ENCODE assay signal across 8 cellular contexts in genomic region chr22:45978275-45978713, GRCh38. TPM values are rescaled to one million over a fixed set of nuclear protein-coding genes. Genes with fewer than 3 reads are reported as not detected.
A peak's percentile ranks its signal among the peaks of the same experiment; 100 is the strongest.
DNase-seq lines count a peak whose midpoint lies in the region; ATAC-seq and TF ChIP-seq lines count a peak whose summit lies in the region.

No MANE protein-coding gene starts in this region.

- CTCF ChIA-PET in activated naive CD4-positive, alpha-beta T cell treated with anti-CD3 and anti-CD28 coated beads for 36 hours (lab: Charles Lee) = interaction anchor here (0.8 to 1.0 kb wide), 3 partner anchors 73 to 624 kb away, joined by 3 read pairs; no protein-coding TSS in a partner anchor

- peak overlapping the region; percentile 58 to 75 (median 66) for H3K4me3 ChIP-seq in BLaER1 treated with 17β-estradiol and CSF1 and Interleukin-3, amounts not matched to agents 10 nM and 100 nM
- no peak overlapping the region; the same call in 1 of the 2 replicates for H3K4me3 ChIP-seq in Karpas-422 (ENCODE audit: low read length)
- H3K4me3 ChIP-seq in coronary artery = peak overlapping the region; percentile 72
- peak overlapping the region; percentile 74 for H3K4me3 ChIP-seq in osteoblast (ENCODE audit: insufficient read depth, low read length)
- no peak overlapping the region for H3K4me3 ChIP-seq in aorta (ENCODE audit: low read length in 2 of 2)
- no peak overlapping the region for H3K4me3 ChIP-seq in lower leg skin (ENCODE audit: low read depth, poor library complexity, severe bottlenecking)

- H3K36me3 Mint-ChIP-seq in activated naive CD4-positive, alpha-beta T cell treated with anti-CD3 and anti-CD28 coated beads for 36 hours (ENCODE audit: low read depth) = no peaks in the 10 kb centered on the region
- no peaks in the 10 kb centered on the region for H3K36me3 Mint-ChIP-seq in stimulated activated effector memory CD8-positive, alpha-beta T cell treated with anti-CD3 and anti-CD28 coated beads, Interleukin-12 subunit alpha, Interleukin-12 subunit beta, amount 100 ng/mL, for 72 hours

- peaks cover 30% of the 10 kb centered on the region for H3K27me3 Mint-ChIP-seq in activated naive CD4-positive, alpha-beta T cell treated with anti-CD3 and anti-CD28 coated beads for 36 hours (ENCODE audit: low read depth)

- peaks cover 51 to 55% (median 53%) of the 10 kb centered on the region in 11 experiments for H3K27me3 ChIP-seq in BLaER1 treated with 17β-estradiol and CSF1 and Interleukin-3, amounts not matched to agents 10 nM and 100 nM
- H3K27me3 ChIP-seq in Karpas-422 (ENCODE audit: low read length) (no peaks in the 10 kb centered on the region), osteoblast (ENCODE audit: insufficient read depth, low read length) (peaks cover 42% of the 10 kb centered on the region), aorta (ENCODE audit: control insufficient read depth in 1 of 2, insufficient read depth in 2 of 2, low read length in 1 of 2) (no peaks in the 10 kb centered on the region)

- no peaks in the 10 kb centered on the region for H3K9me3 ChIP-seq in BLaER1 treated with 17β-estradiol and CSF1 and Interleukin-3, amounts not matched to agents 10 nM and 100 nM (replicated peaks in 1 of 11)
- H3K9me3 ChIP-seq in Karpas-422 (ENCODE audit: low read length) = no peaks in the 10 kb centered on the region
- H3K9me3 ChIP-seq in osteoblast (ENCODE audit: low read depth, low read length) = no peaks in the 10 kb centered on the region
- no peaks in the 10 kb centered on the region for H3K9me3 ChIP-seq in aorta (ENCODE audit: control insufficient read depth, low read length)

- H3K9me2 ChIP-seq in Karpas-422 (replicated peaks; ENCODE audit: insufficient read depth, low read length) = no peaks in the 10 kb centered on the region

- H3K9ac ChIP-seq in BLaER1 treated with 17β-estradiol and CSF1 and Interleukin-3, amounts not matched to agents 10 nM and 100 nM = peak overlapping the region in 5 of 11 experiments; percentile 71 to 79 (median 74); a peak in 8 of 22 replicates
- no peak overlapping the region for H3K9ac ChIP-seq in Karpas-422 (ENCODE audit: low read length)

- H3K79me2 ChIP-seq in Karpas-422 (ENCODE audit: low read length) (no peaks in the 10 kb centered on the region), osteoblast (ENCODE audit: insufficient read depth, low read length) (no peaks in the 10 kb centered on the region)

- WGBS in aorta, 2 donors = 2% methylated on average over 19 to 26 of the region's 26 CpGs
- 2 to 6% methylated on average over 20 to 22 of the region's 26 CpGs for WGBS in lower leg skin, 2 donors

- intact Hi-C loops in aorta (cut with DNase I) (no loop called here), lower leg skin (cut with DNase I; ENCODE audit: low total_unique reads) (no loop called here)
- intact Hi-C loops in activated naive CD4-positive, alpha-beta T cell treated with anti-CD3 and anti-CD28 coated beads for 36 hours (cut with micrococcal nuclease) = no loop called here

- peaks cover 12% of the 10 kb centered on the region for H3K4me1 Mint-ChIP-seq in activated naive CD4-positive, alpha-beta T cell treated with anti-CD3 and anti-CD28 coated beads for 36 hours (ENCODE audit: low read depth)
- peaks cover 9% of the 10 kb centered on the region for H3K4me1 Mint-ChIP-seq in stimulated activated effector memory CD8-positive, alpha-beta T cell treated with anti-CD3 and anti-CD28 coated beads, Interleukin-12 subunit alpha, Interleukin-12 subunit beta, amount 100 ng/mL, for 72 hours

- H3K9me3 Mint-ChIP-seq in activated naive CD4-positive, alpha-beta T cell treated with anti-CD3 and anti-CD28 coated beads for 36 hours = no peaks in the 10 kb centered on the region
- H3K9me3 Mint-ChIP-seq in stimulated activated effector memory CD8-positive, alpha-beta T cell treated with anti-CD3 and anti-CD28 coated beads, Interleukin-12 subunit alpha, Interleukin-12 subunit beta, amount 100 ng/mL, for 72 hours = no peaks in the 10 kb centered on the region

- DNase-seq in Karpas-422 (no peak), coronary artery (ENCODE audit: low spot score) (no peak), osteoblast (ENCODE audit: insufficient read length, low spot score, missing footprints) (no peak), aorta (no peak), lower leg skin (ENCODE audit: low spot score in 2 of 2) (no peak)
- no peak for DNase-seq in activated naive CD4-positive, alpha-beta T cell treated with anti-CD3 and anti-CD28 coated beads for 36 hours
- no peak for DNase-seq in stimulated activated effector memory CD8-positive, alpha-beta T cell treated with anti-CD3 and anti-CD28 coated beads, Interleukin-12 subunit alpha, Interleukin-12 subunit beta, amount 100 ng/mL, for 72 hours (ENCODE audit: low spot score in 2 of 2)

- no peaks in the 10 kb centered on the region for H3K36me3 ChIP-seq in BLaER1 treated with 17β-estradiol and CSF1 and Interleukin-3, amounts not matched to agents 10 nM and 100 nM
- H3K36me3 ChIP-seq in Karpas-422 (ENCODE audit: insufficient read depth, low read length) (no peaks in the 10 kb centered on the region), osteoblast (ENCODE audit: insufficient read depth, low read length) (no peaks in the 10 kb centered on the region), aorta (ENCODE audit: control insufficient read depth in 1 of 2, insufficient read depth in 2 of 2, low read length in 1 of 2) (no peaks in the 10 kb centered on the region)

- no peak overlapping the region for H3K27ac ChIP-seq in BLaER1 treated with 17β-estradiol and CSF1 and Interleukin-3, amounts not matched to agents 10 nM and 100 nM
- H3K27ac ChIP-seq in Karpas-422 (ENCODE audit: low read length) (no peak overlapping the region), coronary artery (no peak overlapping the region), osteoblast (ENCODE audit: low read depth, low read length) (no peak overlapping the region), aorta (ENCODE audit: low read depth in 1 of 2, low read length in 2 of 2) (no peak overlapping the region)

- no peak for TF ChIP-seq POLR2A in lower leg skin (IDR thresholded peaks at IDR 0.05)

- H3K27ac Mint-ChIP-seq in activated naive CD4-positive, alpha-beta T cell treated with anti-CD3 and anti-CD28 coated beads for 36 hours = no peak overlapping the region
- H3K27ac Mint-ChIP-seq in stimulated activated effector memory CD8-positive, alpha-beta T cell treated with anti-CD3 and anti-CD28 coated beads, Interleukin-12 subunit alpha, Interleukin-12 subunit beta, amount 100 ng/mL, for 72 hours = no peak overlapping the region

- H3K4me1 ChIP-seq in BLaER1 treated with 17β-estradiol and CSF1 and Interleukin-3, amounts not matched to agents 10 nM and 100 nM = peaks cover 20 to 42% (median 33%) of the 10 kb centered on the region in 10 experiments; a peak in 19 of 20 replicates
- peaks cover 7% of the 10 kb centered on the region for H3K4me1 ChIP-seq in Karpas-422 (ENCODE audit: low read length)
- H3K4me1 ChIP-seq in osteoblast (ENCODE audit: insufficient read depth, low read length) = no peaks in the 10 kb centered on the region
- H3K4me1 ChIP-seq in aorta (ENCODE audit: control insufficient read depth in 1 of 2, insufficient read depth in 2 of 2, low read length in 2 of 2) = no peaks in the 10 kb centered on the region

- no peak for ATAC-seq in aorta (ENCODE audit: low FRiP score)
- ATAC-seq in stimulated activated effector memory CD8-positive, alpha-beta T cell treated with anti-CD3 and anti-CD28 coated beads, Interleukin-12 subunit alpha, Interleukin-12 subunit beta, amount 100 ng/mL, for 72 hours = no peak

- peaks cover 0 to 52% (median 48%) of the 10 kb centered on the region in 11 experiments; a peak in 20 of 22 replicates for H4K20me1 ChIP-seq in BLaER1 treated with 17β-estradiol and CSF1 and Interleukin-3, amounts not matched to agents 10 nM and 100 nM
- H4K20me1 ChIP-seq in Karpas-422 (ENCODE audit: insufficient read depth, low read depth, low read length) = no peaks in the 10 kb centered on the region
- peaks cover 14% of the 10 kb centered on the region for H4K20me1 ChIP-seq in osteoblast (ENCODE audit: insufficient read depth, low read length)

- H2AFZ ChIP-seq in Karpas-422 (ENCODE audit: low read length) = no peak overlapping the region
- no peak overlapping the region for H2AFZ ChIP-seq in osteoblast (ENCODE audit: low read length)

- peak overlapping the region; percentile 80 to 95 (median 87) for H3K4me2 ChIP-seq in BLaER1 treated with 17β-estradiol and CSF1 and Interleukin-3, amounts not matched to agents 10 nM and 100 nM
- peak overlapping the region; percentile 86 for H3K4me2 ChIP-seq in Karpas-422 (ENCODE audit: low read depth, low read length, poor library complexity, severe bottlenecking)
- peak overlapping the region; percentile 89 for H3K4me2 ChIP-seq in osteoblast (ENCODE audit: insufficient read depth, low read length)

- H3K4me3 Mint-ChIP-seq in activated naive CD4-positive, alpha-beta T cell treated with anti-CD3 and anti-CD28 coated beads for 36 hours = no peak overlapping the region
- H3K4me3 Mint-ChIP-seq in stimulated activated effector memory CD8-positive, alpha-beta T cell treated with anti-CD3 and anti-CD28 coated beads, Interleukin-12 subunit alpha, Interleukin-12 subunit beta, amount 100 ng/mL, for 72 hours = no peak overlapping the region

- TF ChIP-seq CTCF in coronary artery (IDR thresholded peaks at IDR 0.05) (no peak), osteoblast (IDR thresholded peaks at IDR 0.05; ENCODE audit: extremely low read depth, low read depth, low read length) (no peak), lower leg skin (IDR thresholded peaks at IDR 0.05) (no peak)

RNA-seq across cellular contexts. Expression of gene WNT7B, which starts 1.3 kb away (rescaled TPM):
- total RNA-seq in Karpas-422 (2014; rRNA removed; shearing (Covaris generic); ENCODE audit: low replicate concordance) = not detected in 2 replicates
- total RNA-seq in osteoblast (0.59 TPM in 1 of 2 replicates, not detected in the other), aorta (not detected), lower leg skin (10 to 100 TPM; 26.4 to 39.9 (median 33.9) TPM)
- polyA plus RNA-seq in aorta = not detected
- not detected for total RNA-seq in activated naive CD4-positive, alpha-beta T cell treated with anti-CD3 and anti-CD28 coated beads for 36 hours

Comparison
In these comparisons a context has a peak if more than half of its experiments do, and no peak if none do; other contexts are left out.
1. H3K4me3 ChIP-seq: peak in BLaER1 treated with 17β-estradiol and CSF1 and Interleukin-3, amounts not matched to agents 10 nM and 100 nM (10 of 10), coronary artery (single experiment) and osteoblast (single experiment); none in Karpas-422 (single experiment), aorta (0 of 2) and lower leg skin (single experiment).
2. RNA of gene WNT7B, which starts 1.3 kb away (total RNA-seq): 26.4 to 39.9 TPM in lower leg skin; not detected in Karpas-422, 0.59 TPM in osteoblast, not detected in aorta and not detected in activated naive CD4-positive, alpha-beta T cell treated with anti-CD3 and anti-CD28 coated beads for 36 hours; every median in the first group is over 10 times any median in the second.
3. Peak in every context shown above with its lines, with median percentiles within 50 percentile points of each other: H3K4me2 ChIP-seq.